1 cellular context compared by ENCODE assay signal in the genomic region with DNA sequence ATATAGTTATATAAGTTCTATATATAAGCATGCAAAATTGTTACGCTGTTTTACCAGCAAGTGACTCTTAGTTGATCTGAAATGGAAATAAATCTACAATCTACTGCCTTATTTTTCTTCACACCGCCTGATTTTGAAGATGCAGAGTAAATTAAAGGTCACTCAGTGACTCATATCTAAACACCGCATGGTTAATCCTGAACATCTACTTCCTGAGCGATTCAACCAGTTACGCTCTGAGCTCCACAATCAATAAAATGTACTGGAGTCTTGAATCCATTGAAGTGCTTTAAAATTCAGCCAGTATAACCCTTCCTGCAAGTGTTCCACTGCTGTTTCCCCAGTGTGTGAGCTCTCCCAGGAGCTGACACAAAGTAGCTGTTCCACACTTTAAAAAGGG.
TF ChIP-seq lines count a peak whose summit lies in the region.

No MANE protein-coding gene starts in this region.

TF ChIP-seq in HCT116, 20 proteins besides CTCF, POLR2A, EP300 and RAD21:
- TF ChIP-seq TCF7L2 (IDR thresholded peaks at IDR 0.05; ENCODE audit: borderline replicate concordance, extremely low read depth, insufficient read depth, insufficient read length) (no peak), JUND (IDR thresholded peaks at IDR 0.05) (peak; percentile 74), YY1 (IDR thresholded peaks at IDR 0.05; ENCODE audit: extremely low read depth, insufficient replicate concordance, low read depth, low read length) (no peak), CBX3 (IDR thresholded peaks at IDR 0.05; ENCODE audit: low read depth) (0 out of 2 replicates have a peak, but pooled peaks have one; percentile 28), SP1 (IDR thresholded peaks at IDR 0.05; ENCODE audit: low read depth) (peak; percentile 52), EZH2 (IDR thresholded peaks at IDR 0.05) (no peak), FOSL1 (IDR thresholded peaks at IDR 0.05; ENCODE audit: low read depth) (peak; percentile 70), CEBPB (IDR thresholded peaks at IDR 0.05; ENCODE audit: low read depth) (0 out of 2 replicates have a peak, but pooled peaks have one; percentile 4)
- TF ChIP-seq, protein P1, sequence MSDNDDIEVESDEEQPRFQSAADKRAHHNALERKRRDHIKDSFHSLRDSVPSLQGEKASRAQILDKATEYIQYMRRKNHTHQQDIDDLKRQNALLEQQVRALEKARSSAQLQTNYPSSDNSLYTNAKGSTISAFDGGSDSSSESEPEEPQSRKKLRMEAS (IDR thresholded peaks at IDR 0.05), result peak; percentile 51; the same call in 1 of the 2 replicates
